Comparison of ENCODE assay signal across 1 cellular context in the genomic region with DNA sequence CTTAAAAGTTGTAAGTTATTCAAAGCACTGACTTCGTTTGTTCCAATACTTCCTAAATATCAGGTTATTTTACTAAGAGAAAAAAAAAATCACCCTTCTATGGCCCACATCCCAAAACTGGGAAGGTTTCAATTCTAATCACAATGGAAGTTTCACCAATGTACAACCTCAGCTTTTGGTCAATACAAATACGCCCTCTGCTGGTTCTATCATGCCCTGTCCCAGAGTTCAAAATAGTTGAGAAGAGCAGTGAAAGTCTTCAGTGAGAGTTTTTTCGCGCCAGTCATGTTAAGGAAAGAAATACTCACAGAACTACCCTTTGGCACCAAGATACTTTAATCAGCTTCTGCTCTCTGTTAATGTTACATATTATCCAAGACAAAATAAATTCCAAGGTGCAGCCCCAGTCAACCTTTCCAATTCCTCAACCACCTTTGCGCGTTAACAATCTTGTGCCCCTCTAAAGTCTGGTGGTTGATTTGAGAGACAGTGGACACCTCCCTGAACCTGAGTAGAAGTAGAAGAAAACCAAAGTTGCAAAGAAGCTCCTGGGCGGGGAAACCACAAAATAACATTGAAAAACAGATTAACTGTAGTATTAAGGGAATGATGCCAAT.
TF ChIP-seq lines count a peak whose summit lies in the region.

No MANE protein-coding gene starts in this region.

TF ChIP-seq in H1, 55 proteins besides CTCF, POLR2A, EP300 and RAD21:
- TF ChIP-seq SIN3A (conservative IDR thresholded peaks at IDR 0.05 in 1 of 2, IDR thresholded peaks at IDR 0.05 in 1 of 2; ENCODE audit: low read depth in 1 of 2, low read length in 2 of 2): 0 out of 4 replicates have a peak, but pooled peaks of 1 of the 2 experiments have one; percentile 38
- TF ChIP-seq SP4 (IDR thresholded peaks at IDR 0.05; ENCODE audit: low read length): no peak
- 0 out of 2 replicates have a peak, but pooled peaks have one; percentile 15 for TF ChIP-seq YY1 (IDR thresholded peaks at IDR 0.05; ENCODE audit: low read depth, low read length)
